Comparison of ENCODE assay signal across 30 cellular contexts in genomic region chrX:134075894-134076718, GRCh38.
"Had no signal": no experiment of that assay in that cellular context is flagged by ENCODE, and none has a peak within 500 bp of the region (broad histone marks: within the 10 kb centered on the region; RNA-seq: fewer than 3 reads in every experiment).

No MANE protein-coding gene starts in this region.

- H3K9me3 ChIP-seq: adrenal gland, lower lobe of right lung, spleen, thoracic aorta, vagina had no signal

- H3K36me3 ChIP-seq: adrenal gland, brain microvascular endothelial cell, heart right ventricle, lower lobe of right lung, neural progenitor cell, spleen, thoracic aorta, vagina had no signal

- H3K4me1 ChIP-seq: adrenal gland, heart right ventricle, lower lobe of right lung, neural progenitor cell, spleen, vagina had no signal

- FAIRE-seq: endothelial cell of umbilical vein had no signal

- DNase-seq: activated CD4-positive, alpha-beta T cell treated with anti-CD3 and anti-CD28 coated beads for 4 hours; activated CD4-positive, alpha-beta T cell treated with anti-CD3 and anti-CD28 coated beads, Interleukin-2, amount 50 U/mL, for 48 hours; activated CD4-positive, CD25-positive, alpha-beta regulatory T cell; activated CD8-positive, alpha-beta memory T cell treated with anti-CD3 and anti-CD28 coated beads for 24 hours; activated effector memory CD4-positive, alpha-beta T cell treated with Interleukin-2 at 50 U/mL for 16 hours; activated naive CD4-positive, alpha-beta T cell treated with anti-CD3 and anti-CD28 coated beads for 36 hours; activated naive CD8-positive, alpha-beta T cell treated with anti-CD3 and anti-CD28 coated beads for 36 hours; adrenal gland; aorta; brain microvascular endothelial cell; cortex of kidney; effector memory CD8-positive, alpha-beta T cell; foreskin fibroblast; heart right ventricle; kidney glomerular epithelial cell; lower lobe of right lung; mesenchymal stem cell; naive thymus-derived CD8-positive, alpha-beta T cell; posterior cingulate gyrus; spleen; stimulated activated naive CD8-positive, alpha-beta T cell treated with anti-CD3 and anti-CD28 coated beads, Interleukin-15, Interleukin-2, amounts not matched to agents 100 U/mL and 50 U/mL, for 24 hours; T-helper 1 cell had no signal

- H3K9ac ChIP-seq: neural progenitor cell had no signal

- H3K27ac ChIP-seq: adrenal gland, brain microvascular endothelial cell, heart right ventricle, lower lobe of right lung, neural progenitor cell, spleen, thoracic aorta, vagina had no signal

- H3K27ac Mint-ChIP-seq: activated naive CD4-positive, alpha-beta T cell treated with anti-CD3 and anti-CD28 coated beads for 36 hours; activated naive CD8-positive, alpha-beta T cell treated with anti-CD3 and anti-CD28 coated beads for 36 hours; effector memory CD8-positive, alpha-beta T cell; neural progenitor cell; T-helper 2 cell treated with Interferon-gamma antibody and Interleukin-4, amounts not matched to agents 5 μg/mL and 100 μg/mL, for 36 hours; type B pancreatic cell had no signal

- H3K4me3 ChIP-seq: adrenal gland, heart right ventricle, lower lobe of right lung, neural progenitor cell, spleen, thoracic aorta, vagina had no signal

- H3K9me3 Mint-ChIP-seq: activated naive CD4-positive, alpha-beta T cell treated with anti-CD3 and anti-CD28 coated beads for 36 hours; activated naive CD8-positive, alpha-beta T cell treated with anti-CD3 and anti-CD28 coated beads for 36 hours; effector memory CD8-positive, alpha-beta T cell; T-helper 2 cell treated with Interferon-gamma antibody and Interleukin-4, amounts not matched to agents 5 μg/mL and 100 μg/mL, for 36 hours had no signal

- H3K4me2 ChIP-seq: neural progenitor cell had no signal

- H3K36me3 Mint-ChIP-seq: activated naive CD8-positive, alpha-beta T cell treated with anti-CD3 and anti-CD28 coated beads for 36 hours; type B pancreatic cell had no signal

- H2AFZ ChIP-seq: neural progenitor cell had no signal

- H3K4me3 Mint-ChIP-seq: activated naive CD4-positive, alpha-beta T cell treated with anti-CD3 and anti-CD28 coated beads for 36 hours; activated naive CD8-positive, alpha-beta T cell treated with anti-CD3 and anti-CD28 coated beads for 36 hours; effector memory CD8-positive, alpha-beta T cell; naive thymus-derived CD8-positive, alpha-beta T cell; neural progenitor cell; T-helper 2 cell treated with Interferon-gamma antibody and Interleukin-4, amounts not matched to agents 5 μg/mL and 100 μg/mL, for 36 hours; type B pancreatic cell had no signal

- H3K4me1 Mint-ChIP-seq: activated naive CD8-positive, alpha-beta T cell treated with anti-CD3 and anti-CD28 coated beads for 36 hours had no signal

- ATAC-seq: effector memory CD8-positive, alpha-beta T cell; heart right ventricle; left lobe of liver; lower lobe of right lung; naive thymus-derived CD8-positive, alpha-beta T cell; right cardiac atrium; stimulated activated naive CD8-positive, alpha-beta T cell treated with anti-CD3 and anti-CD28 coated beads, Interleukin-15, Interleukin-2, amounts not matched to agents 100 U/mL and 50 U/mL, for 24 hours had no signal

- H3K27me3 ChIP-seq: brain microvascular endothelial cell, heart right ventricle, neural progenitor cell, vagina had no signal
